ENCODE assay signal across 27 cellular contexts in the genomic region with DNA sequence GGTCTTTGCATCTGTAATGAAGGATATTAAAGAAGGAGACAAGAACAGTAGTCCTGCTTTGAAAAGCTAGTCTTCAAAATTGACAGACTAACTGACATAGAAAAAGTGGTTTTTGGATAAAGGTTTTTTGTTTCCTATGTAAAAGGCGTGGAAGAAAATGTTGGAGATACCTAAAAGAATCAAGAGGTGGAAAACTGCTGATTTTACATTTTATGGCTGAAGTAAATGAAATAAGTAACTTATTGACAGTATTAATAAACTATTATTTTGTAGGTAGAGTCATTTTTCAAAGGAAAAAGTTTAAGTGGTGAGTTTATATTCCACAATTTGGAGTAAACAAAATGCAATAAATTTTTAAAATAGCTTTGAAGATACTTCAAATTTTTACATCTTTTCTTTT.
"Had no signal": no experiment of that assay in that cellular context is flagged by ENCODE, and none has a peak within 500 bp of the region (broad histone marks: within the 10 kb centered on the region; RNA-seq: fewer than 3 reads in every experiment).

No MANE protein-coding gene starts in this region.

- H3K4me3 ChIP-seq: left ventricle myocardium inferior, lung, neural progenitor cell, psoas muscle, right atrium auricular region, skin epidermis, suprapubic skin, thoracic aorta, tibial artery, upper lobe of right lung had no signal

- H3K9ac ChIP-seq: neural progenitor cell, parathyroid adenoma had no signal

- H2AFZ ChIP-seq: neural progenitor cell, parathyroid adenoma had no signal

- H3K36me3 ChIP-seq: neural progenitor cell, neutrophil had no signal

- FAIRE-seq: islet of Langerhans, urothelium cell line had no signal

- H3K9me3 ChIP-seq: left ventricle myocardium inferior, neutrophil, psoas muscle, right atrium auricular region, suprapubic skin, thoracic aorta, tibial artery, upper lobe of right lung had no signal

- H3K27me3 ChIP-seq: neural progenitor cell, neutrophil, right atrium auricular region, suprapubic skin, tibial artery, upper lobe of right lung had no signal

- DNase-seq: hypothalamus; immature natural killer cell; left ventricle myocardium inferior; mesendoderm; naive B cell; natural killer cell; nephron progenitor cell; occipital lobe; psoas muscle; stimulated activated CD4-positive, alpha-beta T cell treated with anti-CD3 and anti-CD28 coated beads, Interleukin-12 subunit alpha, Interleukin-12 subunit beta, amount 100 ng/mL, for 4 hours; stimulated activated CD4-positive, alpha-beta T cell treated with anti-CD3 and anti-CD28 coated beads, Interleukin-15, amount 100 ng/mL, for 24 hours; stimulated activated CD4-positive, alpha-beta T cell treated with anti-CD3 and anti-CD28 coated beads, Interleukin-2, amount 100 ng/mL, for 24 hours; stimulated activated CD4-positive, alpha-beta T cell treated with anti-CD3 and anti-CD28 coated beads, Interleukin-4, amount 100 ng/mL, for 1 hour; stimulated activated naive CD4-positive, alpha-beta T cell; tibial artery; upper lobe of right lung had no signal

- H3K27ac ChIP-seq: left ventricle myocardium inferior, neural progenitor cell, neutrophil, parathyroid adenoma, psoas muscle, right atrium auricular region, skin epidermis, suprapubic skin, thoracic aorta, tibial artery, upper lobe of right lung had no signal

- ATAC-seq: natural killer cell, psoas muscle, sciatic nerve, upper lobe of right lung had no signal

- H3K4me2 ChIP-seq: neural progenitor cell had no signal

- H3K79me2 ChIP-seq: parathyroid adenoma had no signal

- H3K4me1 ChIP-seq: left ventricle myocardium inferior, neural progenitor cell, parathyroid adenoma, psoas muscle, right atrium auricular region, suprapubic skin, tibial artery, upper lobe of right lung had no signal
